27 cellular contexts compared by ENCODE assay signal in the genomic region with DNA sequence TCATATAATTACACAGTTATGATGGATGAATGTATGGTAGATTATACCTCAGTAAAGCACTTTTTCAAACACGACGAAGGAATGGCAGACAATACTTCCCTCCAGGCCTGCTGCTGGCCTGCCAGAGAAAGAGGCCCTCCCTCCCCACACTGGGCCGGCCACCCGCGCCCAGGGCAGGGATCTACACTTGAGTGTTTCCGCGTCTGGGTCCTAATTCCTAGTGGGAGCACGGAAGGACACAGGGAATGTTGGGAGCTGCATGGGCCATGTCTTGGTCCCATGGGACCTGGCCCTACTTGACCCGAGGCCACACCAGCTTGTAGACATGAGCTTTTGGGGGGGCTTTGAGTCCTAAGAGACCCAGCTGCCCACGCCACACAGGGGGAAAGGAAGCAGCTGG. TPM values are rescaled to one million over a fixed set of nuclear protein-coding genes. Genes with fewer than 3 reads are reported as not detected.
DNase-seq lines count a peak whose midpoint lies in the region; ATAC-seq and TF ChIP-seq lines count a peak whose summit lies in the region.
"Had no signal": no experiment of that assay in that cellular context is flagged by ENCODE, and none has a peak within 500 bp of the region (broad histone marks: within the 10 kb centered on the region; RNA-seq: fewer than 3 reads in every experiment).

No MANE protein-coding gene starts in this region.

- H3F3A ChIP-seq in neural progenitor cell (ENCODE audit: low read depth), result peaks cover 17% of the 10 kb centered on the region

- no peaks in the 10 kb centered on the region for H3K4me1 ChIP-seq in right cardiac atrium (ENCODE audit: control insufficient read depth, insufficient read depth, low read length)
- H3K4me1 ChIP-seq in left ventricle myocardium inferior, result no peaks in the 10 kb centered on the region
- no peaks in the 10 kb centered on the region for H3K4me1 ChIP-seq in endodermal cell (ENCODE audit: control insufficient read depth, insufficient read depth, low read length)
- peaks cover 34% of the 10 kb centered on the region for H3K4me1 ChIP-seq in neural progenitor cell
- H3K4me1 ChIP-seq: BE2C, SJCRH30 had no signal

- H3K79me2 ChIP-seq in neural progenitor cell (ENCODE audit: low read depth), result no peaks in the 10 kb centered on the region

- intact Hi-C loops in right cardiac atrium (cut with DNase I) (no loop called here), left ventricle myocardium inferior (cut with micrococcal nuclease) (no loop called here)

- TF ChIP-seq CTCF in left ventricle myocardium inferior (IDR thresholded peaks at IDR 0.05; ENCODE audit: borderline replicate concordance), result no peak
- TF ChIP-seq CTCF in endodermal cell (conservative IDR thresholded peaks at IDR 0.05), result no peak
- TF ChIP-seq CTCF in neural progenitor cell (IDR thresholded peaks at IDR 0.05), result no peak

- TF ChIP-seq POLR2A in GM18505 (IDR thresholded peaks at IDR 0.05; ENCODE audit: borderline replicate concordance, extremely low read depth, insufficient read depth, insufficient read length), result no peak

- peaks cover 82% of the 10 kb centered on the region for H3K36me3 ChIP-seq in left ventricle myocardium inferior
- peaks cover 25% of the 10 kb centered on the region for H3K36me3 ChIP-seq in endodermal cell (ENCODE audit: control insufficient read depth, insufficient read depth, low read length)
- H3K36me3 ChIP-seq in neural progenitor cell, result no peaks in the 10 kb centered on the region
- H3K36me3 ChIP-seq: SJCRH30 had no signal

- WGBS in right cardiac atrium, result 88% methylated on average over 10 of the region's 10 CpGs
- WGBS in endodermal cell (ENCODE audit: insufficient coverage in 1 of 2, insufficient read length in 1 of 2), 2 experiments, result 81 to 89% methylated on average over 6 to 10 of the region's 10 CpGs

- peaks cover 1% of the 10 kb centered on the region for H3K27me3 Mint-ChIP-seq in endodermal cell (ENCODE audit: insufficient read depth)
- H3K27me3 Mint-ChIP-seq in neural progenitor cell (ENCODE audit: insufficient read depth, low read depth), result peaks cover 2% of the 10 kb centered on the region
- H3K27me3 Mint-ChIP-seq: CD8-positive, alpha-beta memory T cell had no signal

- no peak overlapping the region for H3K27ac Mint-ChIP-seq in endodermal cell
- no peak overlapping the region for H3K27ac Mint-ChIP-seq in neural progenitor cell
- H3K27ac Mint-ChIP-seq: CD8-positive, alpha-beta memory T cell had no signal

- H3K36me3 Mint-ChIP-seq in endodermal cell (ENCODE audit: low read depth), result peaks cover 28% of the 10 kb centered on the region
- peaks cover 28% of the 10 kb centered on the region for H3K36me3 Mint-ChIP-seq in neural progenitor cell

- no peak overlapping the region for H3K4me3 ChIP-seq in right cardiac atrium (ENCODE audit: low read length)
- H3K4me3 ChIP-seq in left ventricle myocardium inferior, result no peak overlapping the region
- no peak overlapping the region for H3K4me3 ChIP-seq in endodermal cell (ENCODE audit: low read length)
- H3K4me3 ChIP-seq in neural progenitor cell, result no peak overlapping the region
- H3K4me3 ChIP-seq: GM23248, SJCRH30 had no signal

- H3K4me1 Mint-ChIP-seq in endodermal cell (peaks cover 12% of the 10 kb centered on the region), neural progenitor cell (peaks cover 50% of the 10 kb centered on the region)
- H3K4me1 Mint-ChIP-seq: CD14-positive monocyte; CD8-positive, alpha-beta memory T cell had no signal

- H3K4me3 Mint-ChIP-seq in endodermal cell, result no peak overlapping the region
- H3K4me3 Mint-ChIP-seq in neural progenitor cell, result no peak overlapping the region
- H3K4me3 Mint-ChIP-seq: CD14-positive monocyte; CD8-positive, alpha-beta memory T cell had no signal

- H3K27ac ChIP-seq in right cardiac atrium (ENCODE audit: low read length) (no peak overlapping the region), left ventricle myocardium inferior (replicated peaks) (no peak overlapping the region), endodermal cell (ENCODE audit: low read depth, low read length) (peak overlapping the region; percentile 81), neural progenitor cell (no peak overlapping the region)
- H3K27ac ChIP-seq: GM23248, SJCRH30 had no signal

- DNase-seq in right cardiac atrium (no peak), left ventricle myocardium inferior (no peak), endodermal cell (no peak), neural progenitor cell (ENCODE audit: low spot score) (no peak), HCEC 1CT (no peak)
- DNase-seq in activated effector memory CD4-positive, alpha-beta T cell treated with anti-CD3 and anti-CD28 coated beads, Interleukin-2, amount 50 U/mL, for 16 hours, result no peak
- DNase-seq: 8988T; ACHN; BE2C; Calu3; CD8-positive, alpha-beta memory T cell; DMS79 treated with DMSO at 0.1 percent for 48 hours; GM23248; Karpas-422; NCI-H1092 treated with DMSO at 0.1 percent for 48 hours; NCI-H1436; NCI-H187; NCI-H2081 treated with DMSO at 0.1 percent for 48 hours; NCI-H2171; NCI-H345; NCI-H510A treated with DMSO at 0.1 percent for 48 hours; PC-3; SJCRH30 had no signal

- peaks cover 30% of the 10 kb centered on the region for H4K20me1 ChIP-seq in neural progenitor cell (ENCODE audit: low read depth)

- no peak overlapping the region for H2AFZ ChIP-seq in neural progenitor cell (replicated peaks)
- H2AFZ ChIP-seq: GM23248 had no signal

- no peaks in the 10 kb centered on the region for H3K9me3 ChIP-seq in right cardiac atrium (ENCODE audit: control insufficient read depth, low read length)
- peaks cover 28% of the 10 kb centered on the region for H3K9me3 ChIP-seq in left ventricle myocardium inferior (replicated peaks)
- H3K9me3 ChIP-seq in endodermal cell (ENCODE audit: control insufficient read depth, low read length), result peaks cover 11% of the 10 kb centered on the region
- no peaks in the 10 kb centered on the region for H3K9me3 ChIP-seq in neural progenitor cell (ENCODE audit: low read depth)
- H3K9me3 ChIP-seq: BE2C, SJCRH30 had no signal

- H3K9ac ChIP-seq in endodermal cell (ENCODE audit: extremely low read depth, low read length, poor library complexity, severe bottlenecking) (no peak overlapping the region), neural progenitor cell (no peak overlapping the region)
- H3K9ac ChIP-seq: GM23248 had no signal

- H3K9me3 Mint-ChIP-seq in endodermal cell (peaks cover 11% of the 10 kb centered on the region), neural progenitor cell (peaks cover 13% of the 10 kb centered on the region)

- ATAC-seq in right cardiac atrium (peak; percentile 19 to 22), HG03039 (IDR thresholded peaks at IDR 0.05; ENCODE audit: unreplicated experiment) (no peak), GM18505 (IDR thresholded peaks at IDR 0.05; ENCODE audit: unreplicated experiment) (no peak)
- ATAC-seq: PC-3, SK-N-SH treated with all-trans-retinoic acid at 6 μM for 48 hours had no signal

- peak overlapping the region; percentile 73 for H3K4me2 ChIP-seq in neural progenitor cell

- H3K27me3 ChIP-seq in right cardiac atrium (ENCODE audit: control insufficient read depth, insufficient read depth) (no peaks in the 10 kb centered on the region), left ventricle myocardium inferior (ENCODE audit: low read depth) (no peaks in the 10 kb centered on the region), endodermal cell (ENCODE audit: control insufficient read depth, insufficient read depth, low read length, poor library complexity, severe bottlenecking) (no peaks in the 10 kb centered on the region), neural progenitor cell (no peaks in the 10 kb centered on the region)
- H3K27me3 ChIP-seq: BE2C, SJCRH30 had no signal

RNA-seq across cellular contexts. Expression of gene STX2, which starts 52.0 kb away (rescaled TPM):
- total RNA-seq in right cardiac atrium (10 to 100 TPM; 22.6 to 35.9 (median 31.3) TPM), left ventricle myocardium inferior (11.1 TPM), endodermal cell (10 to 100 TPM; 18.2 to 20.2 TPM), neural progenitor cell (ENCODE audit: low replicate concordance) (36.7 and 44.0 TPM in 2 replicates)
- polyA plus RNA-seq in right cardiac atrium, result 18.2 TPM
- polyA plus RNA-seq in endodermal cell (2013, experiment 1 of 2), result 32.8 TPM
- polyA plus RNA-seq in endodermal cell (2013, experiment 2 of 2), result 31.3 TPM

Comparison
In these comparisons a context has a peak if more than half of its experiments do, and no peak if none do; other contexts are left out.
1. ATAC-seq: peak in right cardiac atrium (2 of 2); none in HG03039 (single experiment) and GM18505 (single experiment).